28 cellular contexts compared by ENCODE assay signal in the genomic region with DNA sequence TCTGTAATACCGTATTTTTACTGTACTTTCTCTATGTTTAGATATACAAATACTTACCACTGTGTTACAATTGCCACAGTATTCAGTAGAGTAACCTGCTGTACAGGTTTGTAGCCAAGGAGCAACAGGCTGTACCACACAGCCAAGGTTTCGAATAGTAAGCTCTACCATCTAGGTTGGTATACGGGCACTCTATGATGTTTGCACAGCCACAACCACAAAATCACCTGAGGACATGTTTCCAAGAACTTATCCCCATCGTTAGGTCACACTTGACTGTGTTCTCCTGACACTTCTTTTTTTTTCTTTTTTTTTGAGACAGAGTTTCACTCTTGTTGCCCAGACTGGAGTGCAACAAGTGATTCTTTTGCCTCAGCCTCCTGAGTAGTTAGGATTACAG.
"Had no signal": no experiment of that assay in that cellular context is flagged by ENCODE, and none has a peak within 500 bp of the region (broad histone marks: within the 10 kb centered on the region; RNA-seq: fewer than 3 reads in every experiment).

No MANE protein-coding gene starts in this region.

- H3K36me3 ChIP-seq: ascending aorta, cardiac muscle cell, colonic mucosa, gastrocnemius medialis, left ventricle myocardium inferior, neutrophil, transverse colon, uterus, WERI-Rb-1 had no signal

- H3K4me1 ChIP-seq: ascending aorta, colonic mucosa, gastrocnemius medialis, left ventricle myocardium inferior, testis, transverse colon, uterus had no signal

- DNase-seq: activated CD4-positive, alpha-beta T cell treated with anti-CD3 and anti-CD28 coated beads for 48 hours; activated CD4-positive, alpha-beta T cell treated with anti-CD3 and anti-CD28 coated beads, Interleukin-2, amount 50 U/mL, for 48 hours; activated CD8-positive, alpha-beta memory T cell treated with anti-CD3 and anti-CD28 coated beads for 24 hours; activated gamma-delta T cell; activated naive CD4-positive, alpha-beta T cell treated with anti-CD3 and anti-CD28 coated beads, Interleukin-2, amount 10 ng/mL, durations not matched to agents 7 days and 5 days; activated naive CD8-positive, alpha-beta T cell treated with anti-CD3 and anti-CD28 coated beads, Interleukin-2, amount 10 ng/mL, durations not matched to agents 7 days and 5 days; cerebellar nuclear complex; colonic mucosa; effector memory CD4-positive, alpha-beta T cell; erythroblast; gastrocnemius medialis; glutamatergic neuron; left ventricle myocardium inferior; retina; stimulated activated CD4-positive, alpha-beta T cell treated with anti-CD3 and anti-CD28 coated beads, Interleukin-12 subunit alpha, Interleukin-12 subunit beta, amount 100 ng/mL, for 4 hours; stimulated activated CD4-positive, alpha-beta T cell treated with anti-CD3 and anti-CD28 coated beads, Interleukin-4, amount 100 ng/mL, for 1 hour; stimulated activated naive CD8-positive, alpha-beta T cell treated with anti-CD3 and anti-CD28 coated beads, Interleukin-15, Interleukin-2, amounts not matched to agents 100 U/mL and 50 U/mL, for 24 hours; testis; transverse colon; uterus; WERI-Rb-1 had no signal

- H3K27me3 Mint-ChIP-seq: activated naive CD4-positive, alpha-beta T cell treated with anti-CD3 and anti-CD28 coated beads, Interleukin-2, amount 10 ng/mL, durations not matched to agents 7 days and 5 days; activated naive CD8-positive, alpha-beta T cell treated with anti-CD3 and anti-CD28 coated beads, Interleukin-2, amount 10 ng/mL, durations not matched to agents 7 days and 5 days; brain; progenitor cell of endocrine pancreas had no signal

- H3K4me3 Mint-ChIP-seq: activated naive CD4-positive, alpha-beta T cell treated with anti-CD3 and anti-CD28 coated beads, Interleukin-2, amount 10 ng/mL, durations not matched to agents 7 days and 5 days; activated naive CD8-positive, alpha-beta T cell treated with anti-CD3 and anti-CD28 coated beads, Interleukin-2, amount 10 ng/mL, durations not matched to agents 7 days and 5 days; brain; nephron had no signal

- H3K9me3 ChIP-seq: ascending aorta, colonic mucosa, gastrocnemius medialis, neutrophil, testis, uterus had no signal

- H3K27ac ChIP-seq: ascending aorta, cardiac muscle cell, colonic mucosa, gastrocnemius medialis, left ventricle myocardium inferior, neutrophil, skin epidermis, testis, transverse colon, uterus, WERI-Rb-1 had no signal

- H3K27me3 ChIP-seq: ascending aorta, cardiac muscle cell, colonic mucosa, gastrocnemius medialis, neutrophil, testis, transverse colon, uterus had no signal

- H3K27ac Mint-ChIP-seq: activated naive CD4-positive, alpha-beta T cell treated with anti-CD3 and anti-CD28 coated beads, Interleukin-2, amount 10 ng/mL, durations not matched to agents 7 days and 5 days; activated naive CD8-positive, alpha-beta T cell treated with anti-CD3 and anti-CD28 coated beads, Interleukin-2, amount 10 ng/mL, durations not matched to agents 7 days and 5 days; nephron; progenitor cell of endocrine pancreas had no signal

- H3K4me3 ChIP-seq: ascending aorta, cardiac muscle cell, colonic mucosa, gastrocnemius medialis, left ventricle myocardium inferior, skin epidermis, testis, transverse colon, uterus had no signal

- H3K4me1 Mint-ChIP-seq: activated naive CD4-positive, alpha-beta T cell treated with anti-CD3 and anti-CD28 coated beads, Interleukin-2, amount 10 ng/mL, durations not matched to agents 7 days and 5 days; activated naive CD8-positive, alpha-beta T cell treated with anti-CD3 and anti-CD28 coated beads, Interleukin-2, amount 10 ng/mL, durations not matched to agents 7 days and 5 days; brain had no signal

- H3K36me3 Mint-ChIP-seq: activated naive CD4-positive, alpha-beta T cell treated with anti-CD3 and anti-CD28 coated beads, Interleukin-2, amount 10 ng/mL, durations not matched to agents 7 days and 5 days; brain had no signal
